17 cellular contexts compared by ENCODE assay signal in the genomic region with DNA sequence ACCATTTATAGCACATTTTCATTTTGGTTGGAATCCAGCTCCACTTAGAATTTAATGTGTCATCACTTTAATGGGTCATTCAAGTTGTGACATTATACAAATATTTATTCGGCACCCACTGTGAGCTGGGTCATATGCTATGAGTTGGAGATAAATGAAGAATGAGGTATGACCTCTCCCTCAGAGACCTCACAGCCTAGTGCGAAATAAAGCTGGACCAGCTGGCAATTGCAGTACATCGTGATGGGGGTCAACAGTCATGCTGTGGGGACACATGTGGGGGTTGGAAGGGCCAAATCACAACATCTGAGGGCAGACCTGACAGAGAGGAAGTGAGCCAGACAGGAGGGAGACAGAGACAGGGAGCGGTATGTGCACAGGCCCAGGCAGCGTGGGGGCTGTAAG.
DNase-seq lines count a peak whose midpoint lies in the region; ATAC-seq and TF ChIP-seq lines count a peak whose summit lies in the region.
"Had no signal": no experiment of that assay in that cellular context is flagged by ENCODE, and none has a peak within 500 bp of the region (broad histone marks: within the 10 kb centered on the region; RNA-seq: fewer than 3 reads in every experiment).

No MANE protein-coding gene starts in this region.

- H3K36me3 ChIP-seq in lower lobe of right lung (no peaks in the 10 kb centered on the region), Karpas-422 (ENCODE audit: insufficient read depth, low read length) (no peaks in the 10 kb centered on the region)
- H3K36me3 ChIP-seq: esophagus squamous epithelium, stomach had no signal

- H3K79me2 ChIP-seq in Karpas-422 (ENCODE audit: low read length): no peaks in the 10 kb centered on the region

- H3K9me3 ChIP-seq in lower lobe of right lung (no peaks in the 10 kb centered on the region), Karpas-422 (ENCODE audit: low read length) (no peaks in the 10 kb centered on the region)
- H3K9me3 ChIP-seq: psoas muscle, stomach had no signal

- H3K27me3 ChIP-seq in lower lobe of right lung (ENCODE audit: low read depth): no peaks in the 10 kb centered on the region
- no peaks in the 10 kb centered on the region for H3K27me3 ChIP-seq in Karpas-422 (ENCODE audit: low read length)
- H3K27me3 ChIP-seq: esophagus squamous epithelium, stomach had no signal

- peak; percentile 41 to 45 for ATAC-seq in lower lobe of right lung
- ATAC-seq in HG03342 (IDR thresholded peaks at IDR 0.05; ENCODE audit: unreplicated experiment): no peak
- ATAC-seq in HG03565 (IDR thresholded peaks at IDR 0.05; ENCODE audit: unreplicated experiment): no peak
- ATAC-seq: left ventricle myocardium superior, psoas muscle had no signal

- intact Hi-C loops in lower lobe of right lung (cut with DNase I): no loop called here

- no peaks in the 10 kb centered on the region for H3K9me2 ChIP-seq in Karpas-422 (replicated peaks; ENCODE audit: insufficient read depth, low read length)

- DNase-seq in EH (ENCODE audit: low read depth) (peak; percentile 42), NCI-H748 (lab: John Stamatoyannopoulos, UW; ENCODE audit: unreplicated experiment) (peak; percentile 71), choroid plexus epithelial cell (ENCODE audit: low read depth) (peak; percentile 88), lower lobe of right lung (no peak), Karpas-422 (no peak)
- no peak for DNase-seq in stimulated activated naive CD4-positive, alpha-beta T cell (lab: John Stamatoyannopoulos, UW)
- DNase-seq: esophagus squamous epithelium, GF-D8, KG1, left ventricle myocardium superior, naive B cell, NCI-H187, NCI-H510A treated with DMSO at 0.1 percent for 48 hours, psoas muscle, stomach had no signal

- TF ChIP-seq CTCF in choroid plexus epithelial cell (conservative IDR thresholded peaks at IDR 0.05; ENCODE audit: low read depth, low read length): no peak
- TF ChIP-seq CTCF in lower lobe of right lung (IDR thresholded peaks at IDR 0.05): no peak

- peaks cover 4% of the 10 kb centered on the region for H3K4me1 ChIP-seq in lower lobe of right lung
- H3K4me1 ChIP-seq in Karpas-422 (ENCODE audit: low read length): peaks cover 2% of the 10 kb centered on the region; the same call in 1 of the 2 replicates
- H3K4me1 ChIP-seq: psoas muscle had no signal

- no peaks in the 10 kb centered on the region for H4K20me1 ChIP-seq in Karpas-422 (ENCODE audit: insufficient read depth, low read depth, low read length)

- H3K27ac ChIP-seq in lower lobe of right lung: no peak overlapping the region
- no peak overlapping the region for H3K27ac ChIP-seq in Karpas-422 (ENCODE audit: low read length)
- H3K27ac ChIP-seq: esophagus squamous epithelium, psoas muscle, stomach had no signal

- no peak overlapping the region for H3K9ac ChIP-seq in Karpas-422 (ENCODE audit: low read length)

- no peak overlapping the region for H3K4me2 ChIP-seq in Karpas-422 (ENCODE audit: low read depth, low read length, poor library complexity, severe bottlenecking)

- H3K4me3 ChIP-seq in choroid plexus epithelial cell (ENCODE audit: low read depth, low read length) (no peak overlapping the region), lower lobe of right lung (no peak overlapping the region), Karpas-422 (ENCODE audit: low read length) (no peak overlapping the region)
- H3K4me3 ChIP-seq: esophagus squamous epithelium, psoas muscle, stomach had no signal

- no peak overlapping the region for H2AFZ ChIP-seq in Karpas-422 (ENCODE audit: low read length)

Comparison
In these comparisons a context has a peak if more than half of its experiments do, and no peak if none do; other contexts are left out.
1. DNase-seq: peak in EH (single experiment), NCI-H748 (single experiment) and choroid plexus epithelial cell (single experiment); none in lower lobe of right lung (single experiment), stimulated activated naive CD4-positive, alpha-beta T cell (0 of 6) and Karpas-422 (single experiment).
2. ATAC-seq: peak in lower lobe of right lung (2 of 2); none in HG03342 (single experiment) and HG03565 (single experiment).